In genomic region chr17:74205274-74205673, GRCh38 we compare ENCODE assay signal across 11 cellular contexts. TPM values are rescaled to one million over a fixed set of nuclear protein-coding genes. Genes with fewer than 3 reads are reported as not detected.
DNase-seq lines count a peak whose midpoint lies in the region; ATAC-seq, FAIRE-seq and TF ChIP-seq lines count a peak whose summit lies in the region.
"Had no signal": no experiment of that assay in that cellular context is flagged by ENCODE, and none has a peak within 500 bp of the region (broad histone marks: within the 10 kb centered on the region; RNA-seq: fewer than 3 reads in every experiment).

No MANE protein-coding gene starts in this region.

- POLR2A ChIA-PET in activated CD4-positive, alpha-beta memory T cell treated with anti-CD3 and anti-CD28 coated beads for 36 hours (lab: Charles Lee), result interaction anchor here (2.3 kb wide), 1 partner anchor 8 kb away, joined by 13 read pairs; the partner anchor contains the start of gene TTYH2

- peaks cover 47% of the 10 kb centered on the region for H3K36me3 Mint-ChIP-seq in activated naive CD4-positive, alpha-beta T cell treated with anti-CD3 and anti-CD28 coated beads, Interleukin-2, amount 10 ng/mL, durations not matched to agents 7 days and 5 days
- H3K36me3 Mint-ChIP-seq in activated CD4-positive, alpha-beta memory T cell treated with anti-CD3 and anti-CD28 coated beads for 36 hours, result peaks cover 52% of the 10 kb centered on the region

- WGBS in tibial nerve, 2 donors, result 72 to 83% methylated on average over 3 of the region's 3 CpGs

- peak overlapping the region in 3 of 4 donors; percentile 71 to 86 (median 79) for H3K27ac ChIP-seq in tibial nerve

- TF ChIP-seq EP300 in tibial nerve (IDR thresholded peaks at IDR 0.05), result no peak

- peaks cover 0 to 56% (median 22%) of the 10 kb centered on the region in 4 donors for H3K4me1 ChIP-seq in tibial nerve

- peaks cover 0 to 56% (median 0%) of the 10 kb centered on the region in 3 donors for H3K36me3 ChIP-seq in tibial nerve

- peaks cover 34% of the 10 kb centered on the region for H3K27me3 Mint-ChIP-seq in activated naive CD4-positive, alpha-beta T cell treated with anti-CD3 and anti-CD28 coated beads, Interleukin-2, amount 10 ng/mL, durations not matched to agents 7 days and 5 days
- H3K27me3 Mint-ChIP-seq in activated CD4-positive, alpha-beta memory T cell treated with anti-CD3 and anti-CD28 coated beads for 36 hours, result peaks cover 8% of the 10 kb centered on the region

- TF ChIP-seq CTCF in tibial nerve (IDR thresholded peaks at IDR 0.05), result no peak

- intact Hi-C loops in activated CD4-positive, alpha-beta memory T cell treated with anti-CD3 and anti-CD28 coated beads for 36 hours (cut with micrococcal nuclease), result no loop called here

- H3K4me1 Mint-ChIP-seq in activated naive CD4-positive, alpha-beta T cell treated with anti-CD3 and anti-CD28 coated beads, Interleukin-2, amount 10 ng/mL, durations not matched to agents 7 days and 5 days, result peaks cover 55% of the 10 kb centered on the region
- peaks cover 53% of the 10 kb centered on the region for H3K4me1 Mint-ChIP-seq in activated CD4-positive, alpha-beta memory T cell treated with anti-CD3 and anti-CD28 coated beads for 36 hours (ENCODE audit: low read depth)

- no peak for TF ChIP-seq POLR2A in tibial nerve (IDR thresholded peaks at IDR 0.05)

- H3K4me3 Mint-ChIP-seq in activated naive CD4-positive, alpha-beta T cell treated with anti-CD3 and anti-CD28 coated beads, Interleukin-2, amount 10 ng/mL, durations not matched to agents 7 days and 5 days, result peak overlapping the region; percentile 90
- peak overlapping the region; percentile 100 for H3K4me3 Mint-ChIP-seq in activated CD4-positive, alpha-beta memory T cell treated with anti-CD3 and anti-CD28 coated beads for 36 hours

- no peak for FAIRE-seq in GM19239 (lab: Jason Lieb, UNC)

- no peaks in the 10 kb centered on the region for H3K9me3 Mint-ChIP-seq in activated naive CD4-positive, alpha-beta T cell treated with anti-CD3 and anti-CD28 coated beads, Interleukin-2, amount 10 ng/mL, durations not matched to agents 7 days and 5 days
- no peaks in the 10 kb centered on the region for H3K9me3 Mint-ChIP-seq in activated CD4-positive, alpha-beta memory T cell treated with anti-CD3 and anti-CD28 coated beads for 36 hours

- H3K27me3 ChIP-seq in tibial nerve, result peaks cover 0 to 13% of the 10 kb centered on the region in 2 donors
- H3K27me3 ChIP-seq: ascending aorta had no signal

- no peaks in the 10 kb centered on the region for H3K9me3 ChIP-seq in tibial nerve
- H3K9me3 ChIP-seq: ascending aorta had no signal

- no peak for DNase-seq in activated naive CD4-positive, alpha-beta T cell treated with anti-CD3 and anti-CD28 coated beads, Interleukin-2, amount 10 ng/mL, durations not matched to agents 7 days and 5 days
- DNase-seq in activated naive CD4-positive, alpha-beta T cell (lab: John Stamatoyannopoulos, UW), result no peak
- DNase-seq in activated CD4-positive, alpha-beta memory T cell treated with anti-CD3 and anti-CD28 coated beads for 36 hours, result no peak
- DNase-seq in tibial nerve (ENCODE audit: low spot score in 2 of 2), result no peak
- DNase-seq in GM19239 (ENCODE audit: insufficient read length, low spot score), result no peak
- DNase-seq: left cardiac atrium, Right ventricle myocardium superior had no signal

- H3K4me3 ChIP-seq in iPS-11a (ENCODE audit: low read depth, low read length) (peak overlapping the region; percentile 13), tibial nerve (peak overlapping the region in 2 of 4 donors; percentile 65 to 77)

- ATAC-seq in GM19035 (IDR thresholded peaks at IDR 0.05; ENCODE audit: unreplicated experiment), result no peak
- no peak for ATAC-seq in HG03442 (IDR thresholded peaks at IDR 0.05; ENCODE audit: unreplicated experiment)
- ATAC-seq: left cardiac atrium had no signal

- CTCF ChIA-PET in activated naive CD4-positive, alpha-beta T cell treated with anti-CD3 and anti-CD28 coated beads, Interleukin-2, amount 10 ng/mL, durations not matched to agents 7 days and 5 days (lab: Charles Lee), result interaction anchor here (1.0 to 1.9 kb wide), 3 partner anchors 8 to 776 kb away, joined by 3 to 7 read pairs (median 4); partner anchors contain the start of gene TTYH2
- CTCF ChIA-PET in activated CD4-positive, alpha-beta memory T cell treated with anti-CD3 and anti-CD28 coated beads for 36 hours (lab: Charles Lee), result interaction anchor here (1.0 to 1.4 kb wide), 2 partner anchors 10 to 96 kb away, joined by 3 read pairs; no protein-coding TSS in a partner anchor

- H3K27ac Mint-ChIP-seq in activated naive CD4-positive, alpha-beta T cell treated with anti-CD3 and anti-CD28 coated beads, Interleukin-2, amount 10 ng/mL, durations not matched to agents 7 days and 5 days, result no peak overlapping the region
- H3K27ac Mint-ChIP-seq in activated CD4-positive, alpha-beta memory T cell treated with anti-CD3 and anti-CD28 coated beads for 36 hours, result peak overlapping the region; percentile 87

RNA-seq across cellular contexts. Expression of gene RPL38, which starts 1.8 kb away (rescaled TPM):
- 1,000 to 10,000 TPM; 1,460 to 1,580 TPM for total RNA-seq in activated CD4-positive, alpha-beta memory T cell treated with anti-CD3 and anti-CD28 coated beads for 36 hours
- total RNA-seq in tibial nerve, result 100 to 1,000 TPM; 284 to 366 (median 363) TPM

RNA-seq across cellular contexts. Expression of gene TTYH2, which starts 8.1 kb away (rescaled TPM):
- 1 to 10 TPM; 7.6 to 7.9 TPM for total RNA-seq in activated CD4-positive, alpha-beta memory T cell treated with anti-CD3 and anti-CD28 coated beads for 36 hours
- 10 to 100 TPM; 22.6 to 37.2 (median 26.4) TPM for total RNA-seq in tibial nerve
